In the genomic region with DNA sequence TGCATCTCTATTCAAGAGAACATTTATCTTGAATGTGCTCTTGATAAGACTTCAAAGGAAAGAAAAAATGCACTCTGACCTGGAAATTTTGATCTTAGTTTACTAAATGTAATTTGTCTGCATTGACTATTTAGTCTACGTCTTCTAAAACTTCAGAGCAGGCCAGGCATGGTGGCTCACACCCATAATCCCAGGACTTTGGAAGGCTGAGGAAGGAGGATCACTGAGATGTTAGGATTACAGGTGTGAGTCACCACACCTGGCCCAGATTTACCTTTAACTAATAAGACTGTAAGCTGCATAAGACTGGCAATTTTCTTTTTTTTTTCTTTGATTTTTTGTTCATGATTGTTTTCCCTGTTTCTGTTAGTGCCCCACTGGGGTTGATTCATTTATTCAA, we compare ENCODE assay signal across 29 cellular contexts. TPM values are rescaled to one million over a fixed set of nuclear protein-coding genes. Genes with fewer than 3 reads are reported as not detected.
"Had no signal": no experiment of that assay in that cellular context is flagged by ENCODE, and none has a peak within 500 bp of the region (broad histone marks: within the 10 kb centered on the region; RNA-seq: fewer than 3 reads in every experiment).

No MANE protein-coding gene starts in this region.

- H3K4me3 ChIP-seq: dorsolateral prefrontal cortex, esophagus muscularis mucosa, gastroesophageal sphincter, heart left ventricle, hepatocyte, lung, ovary, psoas muscle, skin epidermis, suprapubic skin, transverse colon, upper lobe of right lung, uterus had no signal

- H3K4me3 Mint-ChIP-seq: endodermal cell; natural killer cell; stimulated activated naive CD8-positive, alpha-beta T cell treated with anti-CD3 and anti-CD28 coated beads, Interleukin-15, amount 100 ng/mL, for 72 hours had no signal

- DNase-seq: dorsolateral prefrontal cortex; effector CD4-positive, alpha-beta T cell; endodermal cell; foreskin keratinocyte; heart left ventricle; kidney; mesenchymal stem cell; midbrain; natural killer cell; occipital lobe; ovary; posterior cingulate gyrus; psoas muscle; right cardiac atrium; stimulated activated CD4-positive, alpha-beta T cell treated with anti-CD3 and anti-CD28 coated beads, Interleukin-1b, Interleukin-23, amount 100 ng/mL, for 48 hours; stimulated activated CD4-positive, alpha-beta T cell treated with anti-CD3 and anti-CD28 coated beads, Interleukin-4, amount 100 ng/mL, for 24 hours; stimulated activated naive CD4-positive, alpha-beta T cell; stimulated activated naive CD8-positive, alpha-beta T cell treated with anti-CD3 and anti-CD28 coated beads, Interleukin-15, amount 100 ng/mL, for 72 hours; transverse colon; upper lobe of right lung; uterus had no signal

- ATAC-seq: foreskin keratinocyte; gastroesophageal sphincter; heart left ventricle; left lobe of liver; natural killer cell; psoas muscle; right cardiac atrium; stimulated activated naive CD8-positive, alpha-beta T cell treated with anti-CD3 and anti-CD28 coated beads, Interleukin-15, amount 100 ng/mL, for 72 hours; upper lobe of right lung had no signal

- H3K27ac Mint-ChIP-seq: endodermal cell; stimulated activated naive CD8-positive, alpha-beta T cell treated with anti-CD3 and anti-CD28 coated beads, Interleukin-15, amount 100 ng/mL, for 72 hours had no signal

- H3K36me3 Mint-ChIP-seq: natural killer cell had no signal

- H3K9me3 Mint-ChIP-seq: endodermal cell had no signal

RNA-seq across cellular contexts. Expression of a gene that starts 18.8 kb away (rescaled TPM):
- total RNA-seq: epithelial cell of proximal tubule, hepatocyte had no signal

RNA-seq across cellular contexts. Expression of a gene that starts 39.6 kb away (rescaled TPM):
- total RNA-seq: epithelial cell of proximal tubule, foreskin keratinocyte, left lobe of liver, natural killer cell had no signal
